8 cellular contexts compared by ENCODE assay signal in genomic region chr9:79571309-79572031, GRCh38. TPM values are rescaled to one million over a fixed set of nuclear protein-coding genes. Genes with fewer than 3 reads are reported as not detected.
DNase-seq lines count a peak whose midpoint lies in the region; ATAC-seq and TF ChIP-seq lines count a peak whose summit lies in the region.

TSS of gene TLE4 (plus strand) at chr9:79571965. CDS start at chr9:79572791, 826 bp downstream.

- H3K27me3 ChIP-seq in PC-3 (ENCODE audit: low read length) = no peaks in the 10 kb centered on the region

- peaks cover 14% of the 10 kb centered on the region for H3K27me3 Mint-ChIP-seq in activated T-cell treated with anti-CD3 and anti-CD28 coated beads, Interleukin-2, amount 50 U/mL, for 24 hours

- H3K4me1 Mint-ChIP-seq in activated T-cell treated with anti-CD3 and anti-CD28 coated beads, Interleukin-2, amount 50 U/mL, for 24 hours (ENCODE audit: low read depth) = peaks cover 34% of the 10 kb centered on the region

- peak within 1 kb of the TSS; percentile 91 for H3K4me2 ChIP-seq in PC-3 (ENCODE audit: low read length)

- H3K4me3 ChIP-seq in PC-3 (ENCODE audit: low read length) = peak within 1 kb of the TSS; percentile 80
- H3K4me3 ChIP-seq in epithelial cell of proximal tubule (ENCODE audit: low read depth, low read length) = peak within 1 kb of the TSS; percentile 72
- H3K4me3 ChIP-seq in mucosa of descending colon = peak within 1 kb of the TSS; percentile 96

- TF ChIP-seq CTCF in PC-3 (conservative IDR thresholded peaks at IDR 0.05; ENCODE audit: low read depth, low read length) (no peak), epithelial cell of proximal tubule (conservative IDR thresholded peaks at IDR 0.05; ENCODE audit: low read depth, low read length) (no peak), mucosa of descending colon (IDR thresholded peaks at IDR 0.05) (peak; percentile 22)

- peak within 1 kb of the TSS; percentile 64 for H3K9ac ChIP-seq in PC-3 (ENCODE audit: low read length)

- H3K4me1 ChIP-seq in PC-3 (ENCODE audit: insufficient read depth, low read length) (peaks cover 12% of the 10 kb centered on the region; the same call in 1 of the 2 replicates), mucosa of descending colon (ENCODE audit: low read depth) (no peaks in the 10 kb centered on the region)

- no peak for TF ChIP-seq RAD21 in Ishikawa (IDR thresholded peaks at IDR 0.05; ENCODE audit: low read depth)

- H3K4me3 Mint-ChIP-seq in activated T-cell treated with anti-CD3 and anti-CD28 coated beads, Interleukin-2, amount 50 U/mL, for 24 hours = peak within 1 kb of the TSS; percentile 84

- H3K9me2 ChIP-seq in PC-3 (replicated peaks; ENCODE audit: low read length) = no peaks in the 10 kb centered on the region

- H3K27ac Mint-ChIP-seq in activated T-cell treated with anti-CD3 and anti-CD28 coated beads, Interleukin-2, amount 50 U/mL, for 24 hours = peak within 1 kb of the TSS; percentile 79

- no peaks in the 10 kb centered on the region for H3F3A ChIP-seq in PC-3 (ENCODE audit: low read length, unreplicated experiment)

- H3K27ac ChIP-seq in PC-3 (ENCODE audit: low read length) = peak within 1 kb of the TSS; percentile 22

- no peak for TF ChIP-seq EP300 in Ishikawa (IDR thresholded peaks at IDR 0.05; ENCODE audit: borderline replicate concordance)

- H4K20me1 ChIP-seq in PC-3 (ENCODE audit: low read length) = no peaks in the 10 kb centered on the region

- no TSS peak for BruUV-seq in PC-3 (replicated peaks; lab: Mats Ljungman, UMichigan)

- DNase-seq in DMS153 (lab: John Stamatoyannopoulos, UW) (peak; percentile 100), PC-3 (peak; percentile 97), epithelial cell of proximal tubule (ENCODE audit: low read depth) (peak; percentile 98), mucosa of descending colon (peak; percentile 99 to 100 (median 100))
- DNase-seq in activated T-cell treated with anti-CD3 and anti-CD28 coated beads, Interleukin-2, amount 50 U/mL, for 24 hours = peak; percentile 99
- peak; percentile 99 to 100 for DNase-seq in stimulated activated CD8-positive, alpha-beta memory T cell treated with anti-CD3 and anti-CD28 coated beads, Interleukin-4, amount 100 ng/mL, for 1 hour (ENCODE audit: low read depth in 2 of 2, low spot score in 1 of 2)

- CTCF ChIA-PET in PC-3 (lab: Charles Lee) = interaction anchor here (0.9 kb wide), 1 partner anchor 53 kb away, joined by 4 read pairs; no protein-coding TSS in a partner anchor

- peaks cover 4% of the 10 kb centered on the region for H3K36me3 Mint-ChIP-seq in activated T-cell treated with anti-CD3 and anti-CD28 coated beads, Interleukin-2, amount 50 U/mL, for 24 hours (ENCODE audit: low read depth)

- H3K36me3 ChIP-seq in PC-3 (ENCODE audit: low read depth, low read length) (no peaks in the 10 kb centered on the region), mucosa of descending colon (ENCODE audit: low read depth) (no peaks in the 10 kb centered on the region)

- H2AFZ ChIP-seq in PC-3 (ENCODE audit: low read length) = peak within 1 kb of the TSS; percentile 90

- ATAC-seq in GM21576 (IDR thresholded peaks at IDR 0.05; ENCODE audit: unreplicated experiment) (peak; percentile 88), PC-3 (peak; percentile 88), mucosa of descending colon (peak; percentile 94)

- H3K79me2 ChIP-seq in PC-3 (ENCODE audit: low read length) = peaks cover 16% of the 10 kb centered on the region

- H3K9me3 ChIP-seq in PC-3 (ENCODE audit: low read length) (no peaks in the 10 kb centered on the region), mucosa of descending colon (no peaks in the 10 kb centered on the region)

- POLR2A ChIA-PET in PC-3 (lab: Charles Lee; ENCODE audit: unreplicated experiment) = interaction anchor here (0.5 to 0.7 kb wide), 5 partner anchors 23 to 1207 kb away, joined by 3 to 12 read pairs (median 4); no protein-coding TSS in a partner anchor

- H3K9me3 Mint-ChIP-seq in activated T-cell treated with anti-CD3 and anti-CD28 coated beads, Interleukin-2, amount 50 U/mL, for 24 hours = no peaks in the 10 kb centered on the region

- intact Hi-C loops in PC-3 (cut with micrococcal nuclease) = loop anchor here (1.0 to 10.0 kb wide), 8 partner anchors 51 to 606 kb away; no protein-coding TSS in a partner anchor
- intact Hi-C loops in mucosa of descending colon (cut with DNase I, micrococcal nuclease) = no loop called here

TF ChIP-seq in Ishikawa, 13 proteins besides CTCF, POLR2A, EP300 and RAD21:
- TF ChIP-seq CREB1 (IDR thresholded peaks at IDR 0.05; ENCODE audit: low read depth) (0 out of 2 replicates have a peak, but pooled peaks have one; percentile 34), EGR1 (IDR thresholded peaks at IDR 0.05) (no peak), CEBPB (IDR thresholded peaks at IDR 0.05) (no peak), FOXM1 (IDR thresholded peaks at IDR 0.05; ENCODE audit: borderline replicate concordance, low read depth) (no peak), TCF12 (IDR thresholded peaks at IDR 0.05; ENCODE audit: low read depth) (no peak), NFIC (IDR thresholded peaks at IDR 0.05) (0 out of 2 replicates have a peak, but pooled peaks have one; percentile 10), MAX (IDR thresholded peaks at IDR 0.05) (peak; percentile 20; the same call in 1 of the 2 replicates), TAF1 (IDR thresholded peaks at IDR 0.05; ENCODE audit: low read depth) (no peak), USF1 (IDR thresholded peaks at IDR 0.05) (peak; percentile 69), YY1 (IDR thresholded peaks at IDR 0.05; ENCODE audit: low read depth) (no peak), TEAD4 (IDR thresholded peaks at IDR 0.05) (no peak), REST (IDR thresholded peaks at IDR 0.05; ENCODE audit: low read depth) (no peak), ZBTB7A (IDR thresholded peaks at IDR 0.05; ENCODE audit: low read depth) (no peak)
TF ChIP-seq in Ishikawa: peak in this region for 4.

RNA-seq across cellular contexts. Expression of gene TLE4, which starts in this region (rescaled TPM):
- total RNA-seq in PC-3 (2014; rRNA removed) (8.3 and 17.9 TPM in 2 replicates), epithelial cell of proximal tubule (16.3 and 16.8 TPM in 2 replicates), mucosa of descending colon (10 to 100 TPM; 23.9 to 38.4 (median 29.8) TPM)

Comparison
In these comparisons a context has a peak if more than half of its experiments do, and no peak if none do; other contexts are left out.
1. Peak in every context shown above with its lines: DNase-seq, ATAC-seq, H3K4me3 ChIP-seq and H3K27ac ChIP-seq.